ENCODE assay signal across 1 cellular context in the genomic region with DNA sequence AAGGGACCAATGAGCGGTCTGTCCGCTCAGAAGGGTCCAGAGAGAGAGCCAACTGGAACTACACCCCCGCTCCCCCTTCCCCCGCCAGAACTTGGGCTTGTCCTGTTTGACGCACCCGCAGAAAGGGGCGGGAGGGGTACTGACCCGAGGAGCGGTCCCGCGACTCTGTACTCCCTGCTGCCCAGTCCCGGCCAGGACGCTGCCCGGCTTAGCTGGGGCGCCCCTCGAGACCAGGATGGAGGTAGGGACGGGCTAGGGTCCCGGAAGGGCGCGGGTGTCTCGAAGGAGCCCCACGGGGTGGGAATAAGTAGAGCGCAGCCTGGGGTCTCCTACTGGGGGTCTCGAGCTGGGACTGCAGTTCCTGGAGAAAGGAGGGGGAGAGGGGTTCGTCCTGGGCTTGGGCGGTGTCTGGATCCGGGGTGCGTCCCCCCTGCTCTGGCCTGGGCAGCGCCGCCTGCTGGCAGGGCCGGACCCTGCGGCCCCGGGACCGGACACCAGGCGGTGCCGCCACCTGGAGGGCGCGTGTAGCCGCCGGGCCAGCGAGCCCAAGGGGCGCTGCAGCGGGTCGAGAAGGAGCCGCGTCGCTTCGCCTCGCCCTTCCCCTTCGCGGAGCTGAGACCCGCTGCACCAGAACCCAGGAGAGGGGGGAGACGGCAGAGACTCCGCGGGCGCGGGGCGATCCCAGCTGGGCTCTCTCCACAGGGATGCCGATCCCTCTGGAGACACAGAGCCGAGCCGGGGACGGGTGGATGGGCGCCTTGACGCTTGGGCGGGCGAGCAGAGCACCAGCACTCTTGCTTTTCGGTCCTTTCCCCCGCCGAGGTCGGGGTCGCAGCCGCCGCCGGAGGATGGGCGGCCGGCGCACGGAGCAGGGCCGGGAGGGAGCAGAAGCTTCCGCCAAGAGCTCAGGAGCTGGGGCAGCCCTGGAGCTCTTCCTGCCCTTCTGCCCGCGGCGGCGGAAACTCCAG.
TF ChIP-seq lines count a peak whose summit lies in the region.

No MANE protein-coding gene starts in this region.

TF ChIP-seq in H1, 55 proteins besides CTCF, POLR2A, EP300 and RAD21:
- TF ChIP-seq NRF1 (IDR thresholded peaks at IDR 0.05; ENCODE audit: low read depth, low read length): no peak
- peak; percentile 50; the same call in 1 of the 2 replicates for TF ChIP-seq GABPA (IDR thresholded peaks at IDR 0.05; ENCODE audit: borderline replicate concordance, insufficient read depth, low read length)
- TF ChIP-seq JUND (IDR thresholded peaks at IDR 0.05; ENCODE audit: low read length): no peak
- peak; percentile 18; the same call in 1 of the 2 replicates for TF ChIP-seq RBBP5 (IDR thresholded peaks at IDR 0.05; ENCODE audit: borderline replicate concordance, low read depth, low read length)
- peak; percentile 27 for TF ChIP-seq CTBP2 (IDR thresholded peaks at IDR 0.05; ENCODE audit: borderline replicate concordance, insufficient read depth, insufficient read length, low read length)
- TF ChIP-seq RXRA (IDR thresholded peaks at IDR 0.05; ENCODE audit: insufficient read depth, low read depth, low read length): no peak
- no peak for TF ChIP-seq BCL11A (IDR thresholded peaks at IDR 0.05; ENCODE audit: low read depth in 2 of 2, low read length in 2 of 2)
- TF ChIP-seq POU5F1 (IDR thresholded peaks at IDR 0.05; ENCODE audit: low read depth, low read length): no peak
- no peak for TF ChIP-seq SAP30 (IDR thresholded peaks at IDR 0.05; ENCODE audit: insufficient read depth, insufficient replicate concordance, low read length)
- TF ChIP-seq BACH1 (IDR thresholded peaks at IDR 0.05; ENCODE audit: low read length): no peak
- no peak for TF ChIP-seq ASH2L (IDR thresholded peaks at IDR 0.05; ENCODE audit: low read length)
- TF ChIP-seq RNF2 (IDR thresholded peaks at IDR 0.05; ENCODE audit: borderline replicate concordance, low read depth, low read length, missing control alignments, poor library complexity, severe bottlenecking): no peak
- peak; percentile 93 for TF ChIP-seq KDM4A (IDR thresholded peaks at IDR 0.05; ENCODE audit: low read depth, low read length, severe bottlenecking)
- TF ChIP-seq, protein P1, sequence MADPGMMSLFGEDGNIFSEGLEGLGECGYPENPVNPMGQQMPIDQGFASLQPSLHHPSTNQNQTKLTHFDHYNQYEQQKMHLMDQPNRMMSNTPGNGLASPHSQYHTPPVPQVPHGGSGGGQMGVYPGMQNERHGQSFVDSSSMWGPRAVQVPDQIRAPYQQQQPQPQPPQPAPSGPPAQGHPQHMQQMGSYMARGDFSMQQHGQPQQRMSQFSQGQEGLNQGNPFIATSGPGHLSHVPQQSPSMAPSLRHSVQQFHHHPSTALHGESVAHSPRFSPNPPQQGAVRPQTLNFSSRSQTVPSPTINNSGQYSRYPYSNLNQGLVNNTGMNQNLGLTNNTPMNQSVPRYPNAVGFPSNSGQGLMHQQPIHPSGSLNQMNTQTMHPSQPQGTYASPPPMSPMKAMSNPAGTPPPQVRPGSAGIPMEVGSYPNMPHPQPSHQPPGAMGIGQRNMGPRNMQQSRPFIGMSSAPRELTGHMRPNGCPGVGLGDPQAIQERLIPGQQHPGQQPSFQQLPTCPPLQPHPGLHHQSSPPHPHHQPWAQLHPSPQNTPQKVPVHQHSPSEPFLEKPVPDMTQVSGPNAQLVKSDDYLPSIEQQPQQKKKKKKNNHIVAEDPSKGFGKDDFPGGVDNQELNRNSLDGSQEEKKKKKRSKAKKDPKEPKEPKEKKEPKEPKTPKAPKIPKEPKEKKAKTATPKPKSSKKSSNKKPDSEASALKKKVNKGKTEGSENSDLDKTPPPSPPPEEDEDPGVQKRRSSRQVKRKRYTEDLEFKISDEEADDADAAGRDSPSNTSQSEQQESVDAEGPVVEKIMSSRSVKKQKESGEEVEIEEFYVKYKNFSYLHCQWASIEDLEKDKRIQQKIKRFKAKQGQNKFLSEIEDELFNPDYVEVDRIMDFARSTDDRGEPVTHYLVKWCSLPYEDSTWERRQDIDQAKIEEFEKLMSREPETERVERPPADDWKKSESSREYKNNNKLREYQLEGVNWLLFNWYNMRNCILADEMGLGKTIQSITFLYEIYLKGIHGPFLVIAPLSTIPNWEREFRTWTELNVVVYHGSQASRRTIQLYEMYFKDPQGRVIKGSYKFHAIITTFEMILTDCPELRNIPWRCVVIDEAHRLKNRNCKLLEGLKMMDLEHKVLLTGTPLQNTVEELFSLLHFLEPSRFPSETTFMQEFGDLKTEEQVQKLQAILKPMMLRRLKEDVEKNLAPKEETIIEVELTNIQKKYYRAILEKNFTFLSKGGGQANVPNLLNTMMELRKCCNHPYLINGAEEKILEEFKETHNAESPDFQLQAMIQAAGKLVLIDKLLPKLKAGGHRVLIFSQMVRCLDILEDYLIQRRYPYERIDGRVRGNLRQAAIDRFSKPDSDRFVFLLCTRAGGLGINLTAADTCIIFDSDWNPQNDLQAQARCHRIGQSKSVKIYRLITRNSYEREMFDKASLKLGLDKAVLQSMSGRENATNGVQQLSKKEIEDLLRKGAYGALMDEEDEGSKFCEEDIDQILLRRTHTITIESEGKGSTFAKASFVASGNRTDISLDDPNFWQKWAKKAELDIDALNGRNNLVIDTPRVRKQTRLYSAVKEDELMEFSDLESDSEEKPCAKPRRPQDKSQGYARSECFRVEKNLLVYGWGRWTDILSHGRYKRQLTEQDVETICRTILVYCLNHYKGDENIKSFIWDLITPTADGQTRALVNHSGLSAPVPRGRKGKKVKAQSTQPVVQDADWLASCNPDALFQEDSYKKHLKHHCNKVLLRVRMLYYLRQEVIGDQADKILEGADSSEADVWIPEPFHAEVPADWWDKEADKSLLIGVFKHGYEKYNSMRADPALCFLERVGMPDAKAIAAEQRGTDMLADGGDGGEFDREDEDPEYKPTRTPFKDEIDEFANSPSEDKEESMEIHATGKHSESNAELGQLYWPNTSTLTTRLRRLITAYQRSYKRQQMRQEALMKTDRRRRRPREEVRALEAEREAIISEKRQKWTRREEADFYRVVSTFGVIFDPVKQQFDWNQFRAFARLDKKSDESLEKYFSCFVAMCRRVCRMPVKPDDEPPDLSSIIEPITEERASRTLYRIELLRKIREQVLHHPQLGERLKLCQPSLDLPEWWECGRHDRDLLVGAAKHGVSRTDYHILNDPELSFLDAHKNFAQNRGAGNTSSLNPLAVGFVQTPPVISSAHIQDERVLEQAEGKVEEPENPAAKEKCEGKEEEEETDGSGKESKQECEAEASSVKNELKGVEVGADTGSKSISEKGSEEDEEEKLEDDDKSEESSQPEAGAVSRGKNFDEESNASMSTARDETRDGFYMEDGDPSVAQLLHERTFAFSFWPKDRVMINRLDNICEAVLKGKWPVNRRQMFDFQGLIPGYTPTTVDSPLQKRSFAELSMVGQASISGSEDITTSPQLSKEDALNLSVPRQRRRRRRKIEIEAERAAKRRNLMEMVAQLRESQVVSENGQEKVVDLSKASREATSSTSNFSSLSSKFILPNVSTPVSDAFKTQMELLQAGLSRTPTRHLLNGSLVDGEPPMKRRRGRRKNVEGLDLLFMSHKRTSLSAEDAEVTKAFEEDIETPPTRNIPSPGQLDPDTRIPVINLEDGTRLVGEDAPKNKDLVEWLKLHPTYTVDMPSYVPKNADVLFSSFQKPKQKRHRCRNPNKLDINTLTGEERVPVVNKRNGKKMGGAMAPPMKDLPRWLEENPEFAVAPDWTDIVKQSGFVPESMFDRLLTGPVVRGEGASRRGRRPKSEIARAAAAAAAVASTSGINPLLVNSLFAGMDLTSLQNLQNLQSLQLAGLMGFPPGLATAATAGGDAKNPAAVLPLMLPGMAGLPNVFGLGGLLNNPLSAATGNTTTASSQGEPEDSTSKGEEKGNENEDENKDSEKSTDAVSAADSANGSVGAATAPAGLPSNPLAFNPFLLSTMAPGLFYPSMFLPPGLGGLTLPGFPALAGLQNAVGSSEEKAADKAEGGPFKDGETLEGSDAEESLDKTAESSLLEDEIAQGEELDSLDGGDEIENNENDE (IDR thresholded peaks at IDR 0.05; ENCODE audit: insufficient replicate concordance, low read length): no peak
- TF ChIP-seq SIN3A (conservative IDR thresholded peaks at IDR 0.05 in 1 of 2, IDR thresholded peaks at IDR 0.05 in 1 of 2; ENCODE audit: low read depth in 1 of 2, low read length in 2 of 2): peak in 1 of 2 experiments; percentile 6; a peak in 2 of 4 replicates
- TF ChIP-seq, protein P2, sequence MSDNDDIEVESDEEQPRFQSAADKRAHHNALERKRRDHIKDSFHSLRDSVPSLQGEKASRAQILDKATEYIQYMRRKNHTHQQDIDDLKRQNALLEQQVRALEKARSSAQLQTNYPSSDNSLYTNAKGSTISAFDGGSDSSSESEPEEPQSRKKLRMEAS (IDR thresholded peaks at IDR 0.05): peak; percentile 62; the same call in 1 of the 2 replicates
